ENCODE assay signal across 8 cellular contexts in the genomic region with DNA sequence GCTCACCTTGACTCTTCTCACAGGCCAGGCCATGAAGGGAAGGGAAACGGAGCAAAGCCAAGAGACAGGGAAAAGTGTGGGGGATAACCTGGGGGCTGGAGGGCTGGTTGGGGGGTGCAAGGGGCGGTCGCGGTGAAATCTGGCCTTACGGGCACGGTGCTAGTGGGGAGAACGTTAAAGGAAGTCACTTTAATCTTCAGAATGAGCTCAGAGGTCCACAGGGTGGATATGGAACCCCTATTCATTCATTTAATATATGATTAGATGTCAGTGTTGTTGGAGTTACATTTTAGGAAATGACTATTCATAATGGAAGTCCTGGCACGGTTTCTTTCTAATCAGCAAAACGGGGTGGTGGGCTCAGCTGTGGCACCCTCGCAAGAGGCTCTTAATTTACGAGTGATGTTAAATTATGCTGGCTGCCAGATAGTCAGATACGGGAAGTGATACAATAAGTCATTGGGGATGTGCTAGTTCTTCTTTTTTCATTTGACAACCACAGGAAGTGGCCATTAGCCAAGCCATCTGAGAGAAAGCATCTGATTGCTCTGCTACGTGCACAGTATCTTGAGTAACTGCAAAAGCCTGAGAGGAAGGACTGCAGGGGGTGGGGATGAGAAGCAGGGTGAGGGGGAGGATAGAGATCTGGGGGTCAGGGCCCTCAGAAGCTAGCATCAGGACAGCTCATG.
DNase-seq lines count a peak whose midpoint lies in the region; ATAC-seq and TF ChIP-seq lines count a peak whose summit lies in the region.

No MANE protein-coding gene starts in this region.

- ATAC-seq in GM21528 (IDR thresholded peaks at IDR 0.05; ENCODE audit: low FRiP score, unreplicated experiment) (peak; percentile 97), IMR-90 (ENCODE audit: low read depth) (no peak), sciatic nerve (peak; percentile 89)
- ATAC-seq in central memory CD8-positive, alpha-beta T cell (replicated peaks; ENCODE audit: extremely low read depth, poor library complexity, severe bottlenecking) = peak; percentile 81

- no peak overlapping the region for H2BK120ac ChIP-seq in IMR-90 (ENCODE audit: low read depth, low read length)

- no peak overlapping the region for H3K27ac ChIP-seq in IMR-90 (ENCODE audit: insufficient read depth, low read length)

- H3K27ac Mint-ChIP-seq in central memory CD8-positive, alpha-beta T cell (ENCODE audit: low read depth) = no peak overlapping the region

- H4K91ac ChIP-seq in IMR-90 (ENCODE audit: insufficient read depth, low read depth, low read length) = no peak overlapping the region

- no peak overlapping the region for H2AK5ac ChIP-seq in IMR-90 (ENCODE audit: low read depth, low read length)

- H3K79me1 ChIP-seq in IMR-90 (ENCODE audit: low read depth in 1 of 2, low read length in 2 of 2) = no peaks in the 10 kb centered on the region

- no peak overlapping the region for H4K5ac ChIP-seq in IMR-90 (ENCODE audit: low read depth, low read length)

- no peak overlapping the region for H2BK5ac ChIP-seq in IMR-90 (ENCODE audit: low read depth, low read length, poor library complexity, severe bottlenecking)

- H3K9me3 ChIP-seq in IMR-90 (ENCODE audit: control insufficient read depth, insufficient read depth, low read length) (peaks cover 2% of the 10 kb centered on the region; the same call in 1 of the 2 replicates), BE2C (no peaks in the 10 kb centered on the region; the same call in 1 of the 2 replicates)

- H4K8ac ChIP-seq in IMR-90 (ENCODE audit: low read depth in 2 of 2, low read length in 2 of 2) = no peak overlapping the region

- no peaks in the 10 kb centered on the region for H3K36me3 Mint-ChIP-seq in central memory CD8-positive, alpha-beta T cell (ENCODE audit: insufficient read depth)

- H3K4me2 ChIP-seq in IMR-90 (ENCODE audit: low read depth, low read length) = no peak overlapping the region

- H3K4me1 ChIP-seq in IMR-90 (ENCODE audit: control insufficient read depth, insufficient read depth, low read length) (no peaks in the 10 kb centered on the region), BE2C (peaks cover 20% of the 10 kb centered on the region; the same call in 1 of the 2 replicates)

- BruUV-seq in IMR-90 (replicated peaks; lab: Mats Ljungman, UMichigan) = no TSS peak

- no peak overlapping the region for H3K14ac ChIP-seq in IMR-90 (replicated peaks; ENCODE audit: low read depth, low read length)

- H3K36me3 ChIP-seq in IMR-90 (ENCODE audit: control insufficient read depth, insufficient read depth, low read length) (no peaks in the 10 kb centered on the region), BE2C (no peaks in the 10 kb centered on the region)

- H3K27me3 Mint-ChIP-seq in central memory CD8-positive, alpha-beta T cell = no peaks in the 10 kb centered on the region

- intact Hi-C loops in IMR-90 (cut with micrococcal nuclease) (no loop called here), sciatic nerve (cut with DNase I) (no loop called here)

- H3K4me3 ChIP-seq in IMR-90 (ENCODE audit: insufficient read depth, low read depth, low read length) (no peak overlapping the region), BE2C (ENCODE audit: low read depth, low read length) (no peak overlapping the region; the same call in 1 of the 2 replicates)

- H4K20me1 ChIP-seq in IMR-90 (ENCODE audit: insufficient read depth, low read length) = no peaks in the 10 kb centered on the region

- DNase-seq in GM03348 (ENCODE audit: low spot score) = peak; percentile 18
- peak; percentile 15 for DNase-seq in IMR-90
- no peak for DNase-seq in central memory CD8-positive, alpha-beta T cell (ENCODE audit: low spot score in 2 of 2)
- DNase-seq in sciatic nerve (ENCODE audit: low spot score) = no peak
- no peak for DNase-seq in SHP77 (lab: John Stamatoyannopoulos, UW)
- no peak for DNase-seq in NCI-H748 (lab: John Stamatoyannopoulos, UW; ENCODE audit: unreplicated experiment)
- DNase-seq in BE2C = no peak

- H3K23ac ChIP-seq in IMR-90 (ENCODE audit: low read depth, low read length) = no peak overlapping the region

- TF ChIP-seq POLR2A in IMR-90 (IDR thresholded peaks at IDR 0.05; ENCODE audit: low read depth, low read length) = no peak

- H3K9me3 Mint-ChIP-seq in central memory CD8-positive, alpha-beta T cell = no peaks in the 10 kb centered on the region

- CTCF ChIA-PET in IMR-90 (lab: Yijun Ruan, JAX) = no interaction called here

- H2BK20ac ChIP-seq in IMR-90 (ENCODE audit: low read depth, low read length) = no peak overlapping the region

- peaks cover 13% of the 10 kb centered on the region for H3K4me1 Mint-ChIP-seq in central memory CD8-positive, alpha-beta T cell

- no peak overlapping the region for H3K9ac ChIP-seq in IMR-90 (ENCODE audit: low read depth, low read length)

- H3K4ac ChIP-seq in IMR-90 (ENCODE audit: low read depth, low read length) = no peak overlapping the region

- POLR2A ChIA-PET in IMR-90 (lab: Charles Lee; ENCODE audit: unreplicated experiment) = no interaction called here

- WGBS in IMR-90 (ENCODE audit: extremely low coverage in 2 of 2, insufficient read length in 1 of 2), 2 experiments = 20% methylated on average over 1 of the region's 13 CpGs; no CpG with 5 or more reads in 1 of the 2 experiments

- no peak overlapping the region for H3K18ac ChIP-seq in IMR-90 (ENCODE audit: low read depth, low read length)

- no peak overlapping the region for H3K56ac ChIP-seq in IMR-90 (ENCODE audit: extremely low read depth, insufficient read depth, low read length)

- no peak overlapping the region for H2AFZ ChIP-seq in IMR-90 (replicated peaks; ENCODE audit: low read length, poor library complexity)

- H3K27me3 ChIP-seq in IMR-90 (ENCODE audit: control insufficient read depth, insufficient read depth, low read length) = peaks cover 1% of the 10 kb centered on the region; the same call in 1 of the 2 replicates
- no peaks in the 10 kb centered on the region for H3K27me3 ChIP-seq in BE2C

- dilution Hi-C loops in IMR-90 (cut with HindIII; ENCODE audit: low sequenced_read_pairs, unreplicated experiment) = no loop called here

- H2AK9ac ChIP-seq in IMR-90 (replicated peaks; ENCODE audit: low read depth, low read length, poor library complexity) = no peak overlapping the region

- H2BK15ac ChIP-seq in IMR-90 (ENCODE audit: low read depth, low read length) = no peak overlapping the region

- no peak for TF ChIP-seq CTCF in IMR-90 (conservative IDR thresholded peaks at IDR 0.05; ENCODE audit: low read depth, low read length)
- TF ChIP-seq CTCF in BE2C (IDR thresholded peaks at IDR 0.05; ENCODE audit: low read depth, low read length) = no peak

- TF ChIP-seq RAD21 in IMR-90 (IDR thresholded peaks at IDR 0.05; ENCODE audit: low read length) = no peak

- H3K4me3 Mint-ChIP-seq in central memory CD8-positive, alpha-beta T cell = peak overlapping the region; percentile 44

- in situ Hi-C loops in IMR-90 (cut with MboI; ENCODE audit: low sequenced_read_pairs) = no loop called here

- H3K9me1 ChIP-seq in IMR-90 (ENCODE audit: insufficient read depth, low read length) = no peaks in the 10 kb centered on the region

TF ChIP-seq in IMR-90, 13 proteins besides CTCF, POLR2A, EP300 and RAD21:
- TF ChIP-seq BHLHE40 (IDR thresholded peaks at IDR 0.05; ENCODE audit: low read depth, low read length) (no peak), RFX5 (IDR thresholded peaks at IDR 0.05; ENCODE audit: low read depth, low read length) (no peak), NFE2L2 (IDR thresholded peaks at IDR 0.05; ENCODE audit: low read depth, low read length) (no peak)
- TF ChIP-seq, protein P1, sequence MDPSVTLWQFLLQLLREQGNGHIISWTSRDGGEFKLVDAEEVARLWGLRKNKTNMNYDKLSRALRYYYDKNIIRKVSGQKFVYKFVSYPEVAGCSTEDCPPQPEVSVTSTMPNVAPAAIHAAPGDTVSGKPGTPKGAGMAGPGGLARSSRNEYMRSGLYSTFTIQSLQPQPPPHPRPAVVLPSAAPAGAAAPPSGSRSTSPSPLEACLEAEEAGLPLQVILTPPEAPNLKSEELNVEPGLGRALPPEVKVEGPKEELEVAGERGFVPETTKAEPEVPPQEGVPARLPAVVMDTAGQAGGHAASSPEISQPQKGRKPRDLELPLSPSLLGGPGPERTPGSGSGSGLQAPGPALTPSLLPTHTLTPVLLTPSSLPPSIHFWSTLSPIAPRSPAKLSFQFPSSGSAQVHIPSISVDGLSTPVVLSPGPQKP (IDR thresholded peaks at IDR 0.05; ENCODE audit: borderline replicate concordance, low read depth, low read length) = no peak
- TF ChIP-seq, protein P2, sequence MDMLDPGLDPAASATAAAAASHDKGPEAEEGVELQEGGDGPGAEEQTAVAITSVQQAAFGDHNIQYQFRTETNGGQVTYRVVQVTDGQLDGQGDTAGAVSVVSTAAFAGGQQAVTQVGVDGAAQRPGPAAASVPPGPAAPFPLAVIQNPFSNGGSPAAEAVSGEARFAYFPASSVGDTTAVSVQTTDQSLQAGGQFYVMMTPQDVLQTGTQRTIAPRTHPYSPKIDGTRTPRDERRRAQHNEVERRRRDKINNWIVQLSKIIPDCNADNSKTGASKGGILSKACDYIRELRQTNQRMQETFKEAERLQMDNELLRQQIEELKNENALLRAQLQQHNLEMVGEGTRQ (IDR thresholded peaks at IDR 0.05; ENCODE audit: low read depth, low read length) = no peak

Comparison
In these comparisons a context has a peak if more than half of its experiments do, and no peak if none do; other contexts are left out.
1. DNase-seq: peak in GM03348 (single experiment) and IMR-90 (single experiment); none in central memory CD8-positive, alpha-beta T cell (0 of 2), sciatic nerve (single experiment), SHP77 (0 of 2), NCI-H748 (single experiment) and BE2C (single experiment).